Comparison of ENCODE assay signal across 17 cellular contexts in genomic region chr18:9328776-9329175, GRCh38. TPM values are rescaled to one million over a fixed set of nuclear protein-coding genes. Genes with fewer than 3 reads are reported as not detected.
DNase-seq lines count a peak whose midpoint lies in the region; ATAC-seq and TF ChIP-seq lines count a peak whose summit lies in the region.
"Had no signal": no experiment of that assay in that cellular context is flagged by ENCODE, and none has a peak within 500 bp of the region (broad histone marks: within the 10 kb centered on the region; RNA-seq: fewer than 3 reads in every experiment).

No MANE protein-coding gene starts in this region.

- H3K4me1 ChIP-seq in RWPE2 (ENCODE audit: insufficient read depth, poor library complexity, severe bottlenecking), result peaks cover 19% of the 10 kb centered on the region
- peaks cover 10% of the 10 kb centered on the region for H3K4me1 ChIP-seq in skeletal muscle satellite cell (ENCODE audit: control insufficient read depth, insufficient read depth, low read length)
- H3K4me1 ChIP-seq: BLaER1, Caco-2 had no signal

- H3K4me3 ChIP-seq in RWPE2 (ENCODE audit: severe bottlenecking), result no peak overlapping the region
- no peak overlapping the region for H3K4me3 ChIP-seq in fibroblast of mammary gland (ENCODE audit: control insufficient read depth, low read depth, low read length)
- H3K4me3 ChIP-seq in skeletal muscle satellite cell (ENCODE audit: low read length), result no peak overlapping the region
- H3K4me3 ChIP-seq: BLaER1, GM12878 had no signal

- DNase-seq in DMS53 (lab: John Stamatoyannopoulos, UW), result peak; percentile 28
- DNase-seq in DMS53 treated with DMSO at 0.1 percent for 48 hours (lab: John Stamatoyannopoulos, UW; ENCODE audit: unreplicated experiment), result no peak
- no peak for DNase-seq in RWPE2 (ENCODE audit: low spot score)
- DNase-seq in fibroblast of mammary gland (ENCODE audit: low read depth), result peak; percentile 51
- DNase-seq in GM19238 (ENCODE audit: insufficient read length, low spot score), result no peak
- DNase-seq: 8988T; AML-193; Caco-2; CD8-positive, alpha-beta memory T cell; DND-41; GOT3; H9 had no signal

- ATAC-seq in RWPE2 (ENCODE audit: low read depth), result no peak
- ATAC-seq in HG02840 (IDR thresholded peaks at IDR 0.05; ENCODE audit: low FRiP score, unreplicated experiment), result no peak
- no peak for ATAC-seq in GM21381 (IDR thresholded peaks at IDR 0.05; ENCODE audit: unreplicated experiment)
- ATAC-seq: GM12878 had no signal

- H3K4me2 ChIP-seq in skeletal muscle satellite cell (ENCODE audit: low read length), result peak overlapping the region; percentile 39
- H3K4me2 ChIP-seq: BLaER1 had no signal

- H3K9ac ChIP-seq in skeletal muscle satellite cell (ENCODE audit: low read depth, low read length), result no peak overlapping the region
- H3K9ac ChIP-seq: BLaER1 had no signal

- H3K9me3 ChIP-seq in RWPE2 (ENCODE audit: severe bottlenecking), result no peaks in the 10 kb centered on the region
- no peaks in the 10 kb centered on the region for H3K9me3 ChIP-seq in skeletal muscle satellite cell (replicated peaks; ENCODE audit: low read length)
- H3K9me3 ChIP-seq: Caco-2 had no signal

- no peaks in the 10 kb centered on the region for H3K27me3 ChIP-seq in RWPE2 (ENCODE audit: insufficient read depth, poor library complexity, severe bottlenecking)
- no peaks in the 10 kb centered on the region for H3K27me3 ChIP-seq in skeletal muscle satellite cell (ENCODE audit: control insufficient read depth, insufficient read depth, low read length)
- H3K27me3 ChIP-seq: BLaER1 had no signal

- TF ChIP-seq CTCF in RWPE2 (IDR thresholded peaks at IDR 0.05; ENCODE audit: poor library complexity, severe bottlenecking) (no peak), fibroblast of mammary gland (conservative IDR thresholded peaks at IDR 0.05; ENCODE audit: control insufficient read depth, insufficient read depth, low read depth, low read length) (no peak)

- no peaks in the 10 kb centered on the region for H3K36me3 ChIP-seq in RWPE2 (ENCODE audit: low read depth)
- H3K36me3 ChIP-seq in skeletal muscle satellite cell (ENCODE audit: insufficient read depth, low read length), result no peaks in the 10 kb centered on the region
- H3K36me3 ChIP-seq: BLaER1 had no signal

- H3K27ac ChIP-seq in RWPE2 (ENCODE audit: poor library complexity, severe bottlenecking), result peak overlapping the region; percentile 25
- H3K27ac ChIP-seq: BLaER1 had no signal

RNA-seq across cellular contexts. Expression of gene TWSG1, which starts 5.8 kb away (rescaled TPM):
- 55.5 and 68.2 TPM in 2 replicates for total RNA-seq in skeletal muscle satellite cell (2012; rRNA removed)

Comparison
In these comparisons a context has a peak if more than half of its experiments do, and no peak if none do; other contexts are left out.
1. DNase-seq: peak in DMS53 (single experiment) and fibroblast of mammary gland (single experiment); none in DMS53 treated with DMSO at 0.1 percent for 48 hours (single experiment), RWPE2 (single experiment) and GM19238 (single experiment).